Comparison of ENCODE assay signal across 9 cellular contexts in genomic region chr12:131607658-131608447, GRCh38.
DNase-seq lines count a peak whose midpoint lies in the region; ATAC-seq, FAIRE-seq and TF ChIP-seq lines count a peak whose summit lies in the region.
"Had no signal": no experiment of that assay in that cellular context is flagged by ENCODE, and none has a peak within 500 bp of the region (broad histone marks: within the 10 kb centered on the region; RNA-seq: fewer than 3 reads in every experiment).

No MANE protein-coding gene starts in this region.

- H4K20me1 ChIP-seq in H9 (ENCODE audit: control insufficient read depth, insufficient read depth, insufficient read length) = peaks cover 2% of the 10 kb centered on the region

- no peak overlapping the region for H2BK12ac ChIP-seq in H9 (ENCODE audit: insufficient read length, low read depth, low read length)

- H3K9me3 ChIP-seq in H9 (ENCODE audit: control insufficient read depth, low read depth, low read length) = no peaks in the 10 kb centered on the region
- H3K9me3 ChIP-seq: tibial nerve had no signal

- H4K8ac ChIP-seq in H9 (replicated peaks; ENCODE audit: insufficient read length, low read depth, low read length) = no peak overlapping the region

- H3K4ac ChIP-seq in H9 (ENCODE audit: low read depth, low read length) = no peak overlapping the region

- H3K18ac ChIP-seq in H9 (ENCODE audit: insufficient read length, low read depth, low read length) = no peak overlapping the region

- peaks cover 0 to 2% (median 0%) of the 10 kb centered on the region in 3 experiments; a peak in 1 of 7 replicates for H3K36me3 Mint-ChIP-seq in H9 (ENCODE audit: insufficient read depth in 1 of 3, low read depth in 3 of 3)

- H3K4me1 ChIP-seq in H9 (ENCODE audit: insufficient read depth, low read length) = no peaks in the 10 kb centered on the region; the same call in 1 of the 2 replicates

- no peak overlapping the region for H3K4me2 ChIP-seq in H9 (ENCODE audit: insufficient read depth, insufficient read length, low read length)

- no peak for TF ChIP-seq CTCF in dorsolateral prefrontal cortex (IDR thresholded peaks at IDR 0.05 in 54 of 56, conservative IDR thresholded peaks at IDR 0.05 in 2 of 56; ENCODE audit: low read depth in 1 of 56, partially characterized antibody in 56 of 56)
- TF ChIP-seq CTCF in H9 (conservative IDR thresholded peaks at IDR 0.05) = no peak

- H3K27ac ChIP-seq in dorsolateral prefrontal cortex (peak overlapping the region in 30 of 59 donors; percentile 0 to 75 (median 32)), H9 (ENCODE audit: insufficient read length, low read depth, low read length) (no peak overlapping the region)

- H3K79me2 ChIP-seq in H9 (ENCODE audit: insufficient read depth, low read length) = no peaks in the 10 kb centered on the region

- H3K56ac ChIP-seq in H9 (ENCODE audit: insufficient read length, low read depth, low read length) = no peak overlapping the region

- H3T11ph ChIP-seq in H9 (ENCODE audit: low read length) = no peak overlapping the region

- no peaks in the 10 kb centered on the region; a peak in 1 of 5 replicates for H3K9me3 Mint-ChIP-seq in H9

- no peak overlapping the region for H3K4me3 Mint-ChIP-seq in H9

- H3K23me2 ChIP-seq in H9 (ENCODE audit: insufficient read length, low read depth, low read length, poor library complexity, severe bottlenecking) = no peaks in the 10 kb centered on the region

- H2AK5ac ChIP-seq in H9 (ENCODE audit: insufficient read length, low read length) = no peak overlapping the region

- ATAC-seq in GM18858 (IDR thresholded peaks at IDR 0.05; ENCODE audit: unreplicated experiment) (peak; percentile 71), GM21390 (IDR thresholded peaks at IDR 0.05; ENCODE audit: unreplicated experiment) (peak; percentile 75), HG03378 (IDR thresholded peaks at IDR 0.05; ENCODE audit: unreplicated experiment) (peak; percentile 74)

- no peak overlapping the region for H2BK120ac ChIP-seq in H9 (ENCODE audit: low read depth, low read length, poor library complexity, severe bottlenecking)

- H2BK20ac ChIP-seq in H9 (ENCODE audit: low read depth, low read length, poor library complexity, severe bottlenecking) = no peak overlapping the region

- H3K27me3 ChIP-seq in dorsolateral prefrontal cortex (no peaks in the 10 kb centered on the region), H9 (ENCODE audit: insufficient read depth, low read length) (no peaks in the 10 kb centered on the region)
- H3K27me3 ChIP-seq: tibial nerve had no signal

- no peak overlapping the region for H3K4me3 ChIP-seq in dorsolateral prefrontal cortex
- H3K4me3 ChIP-seq: tibial nerve had no signal

- no peak for FAIRE-seq in RCC 7860 (lab: Jason Lieb, UNC)

- DNase-seq in dorsolateral prefrontal cortex = no peak
- DNase-seq in HuH-7.5 (ENCODE audit: low spot score) = no peak
- no peak for DNase-seq in RCC 7860 (ENCODE audit: low spot score)
- no peak for DNase-seq in H9
- DNase-seq: hippocampal formation had no signal

- peaks cover 17 to 22% of the 10 kb centered on the region in 2 experiments for H3K4me1 Mint-ChIP-seq in H9

- intact Hi-C loops in dorsolateral prefrontal cortex (cut with DNase I) = loop anchor here (2.0 to 5.0 kb wide), 3 partner anchors 103 to 501 kb away; partner anchors contain the start of gene SFSWAP (in 1 of the 2)

- no CpG with 5 or more reads among the region's 8 CpGs for WGBS in H9 (ENCODE audit: extremely low coverage, insufficient read length, low lambda C conversion rate)

- H2AFZ ChIP-seq in H9 (ENCODE audit: low read length) = no peak overlapping the region

- no peaks in the 10 kb centered on the region for H3K79me1 ChIP-seq in H9 (ENCODE audit: insufficient read depth, low read depth, low read length, poor library complexity, severe bottlenecking)

- H2BK5ac ChIP-seq in H9 (ENCODE audit: insufficient read length, low read length) = no peak overlapping the region

- no peak overlapping the region for H4K5ac ChIP-seq in H9 (ENCODE audit: insufficient read length, low read depth, low read length)

- H3K27me3 Mint-ChIP-seq in H9 (ENCODE audit: low read depth) = peaks cover 7% of the 10 kb centered on the region

- H3K9ac ChIP-seq in H9 (ENCODE audit: extremely low read depth, insufficient read length, low read length) = no peak overlapping the region

- no peak overlapping the region for H3K23ac ChIP-seq in H9 (ENCODE audit: insufficient read length, low read depth, low read length)

- no peak overlapping the region for H4K91ac ChIP-seq in H9 (ENCODE audit: insufficient read length, low read depth, low read length)

- no peak overlapping the region for H2BK15ac ChIP-seq in H9 (ENCODE audit: low read depth, low read length)

- H3K27ac Mint-ChIP-seq in H9 = no peak overlapping the region

- no peak overlapping the region for H3K14ac ChIP-seq in H9 (ENCODE audit: insufficient read depth, low read length)
